8 cellular contexts compared by ENCODE assay signal in genomic region chr10:124918906-124919305, GRCh38. TPM values are rescaled to one million over a fixed set of nuclear protein-coding genes. Genes with fewer than 3 reads are reported as not detected.
DNase-seq lines count a peak whose midpoint lies in the region; ATAC-seq lines count a peak whose summit lies in the region.

No MANE protein-coding gene starts in this region.

- no peaks in the 10 kb centered on the region for H3K27me3 Mint-ChIP-seq in activated CD4-positive, alpha-beta T cell treated with anti-CD3 and anti-CD28 coated beads for 36 hours
- H3K27me3 Mint-ChIP-seq in activated T-helper 2 cell treated with anti-CD3 and anti-CD28 coated beads, Interferon-gamma antibody, Interleukin-2, Interleukin-4, amounts not matched to agents 10 μg/mL and 5 μg/mL and 100 μg/mL, durations not matched to agents 14 hours and 24 hours and 36 hours (ENCODE audit: low read depth) = no peaks in the 10 kb centered on the region

- POLR2A ChIA-PET in activated CD4-positive, alpha-beta T cell treated with anti-CD3 and anti-CD28 coated beads for 36 hours (lab: Charles Lee) = no interaction called here

- H3K4me1 Mint-ChIP-seq in activated CD4-positive, alpha-beta T cell treated with anti-CD3 and anti-CD28 coated beads for 36 hours = peaks cover 35% of the 10 kb centered on the region
- peaks cover 30% of the 10 kb centered on the region for H3K4me1 Mint-ChIP-seq in activated T-helper 2 cell treated with anti-CD3 and anti-CD28 coated beads, Interferon-gamma antibody, Interleukin-2, Interleukin-4, amounts not matched to agents 10 μg/mL and 5 μg/mL and 100 μg/mL, durations not matched to agents 14 hours and 24 hours and 36 hours (ENCODE audit: low read depth)

- CTCF ChIA-PET in activated CD4-positive, alpha-beta T cell treated with anti-CD3 and anti-CD28 coated beads for 36 hours (lab: Charles Lee) = interaction anchor here (0.7 kb wide), 1 partner anchor 116 kb away, joined by 3 read pairs; no protein-coding TSS in a partner anchor

- no peaks in the 10 kb centered on the region for H3K27me3 ChIP-seq in iPS-15b (ENCODE audit: control insufficient read depth, insufficient read depth, low read length)
- no peaks in the 10 kb centered on the region for H3K27me3 ChIP-seq in subcutaneous abdominal adipose tissue (ENCODE audit: control insufficient read depth in 5 of 5, insufficient read depth in 4 of 5, low read length in 5 of 5)

- H3K27ac Mint-ChIP-seq in activated CD4-positive, alpha-beta T cell treated with anti-CD3 and anti-CD28 coated beads for 36 hours = no peak overlapping the region
- H3K27ac Mint-ChIP-seq in activated T-helper 2 cell treated with anti-CD3 and anti-CD28 coated beads, Interferon-gamma antibody, Interleukin-2, Interleukin-4, amounts not matched to agents 10 μg/mL and 5 μg/mL and 100 μg/mL, durations not matched to agents 14 hours and 24 hours and 36 hours = no peak overlapping the region

- ATAC-seq in activated CD4-positive, alpha-beta T cell treated with anti-CD3 and anti-CD28 coated beads for 36 hours = no peak
- no peak for ATAC-seq in GM21529 (IDR thresholded peaks at IDR 0.05; ENCODE audit: unreplicated experiment)

- peaks cover 2% of the 10 kb centered on the region for H3K4me1 ChIP-seq in iPS-15b (ENCODE audit: control insufficient read depth, insufficient read depth, low read length)
- peaks cover 2 to 36% (median 31%) of the 10 kb centered on the region in 5 donors for H3K4me1 ChIP-seq in subcutaneous abdominal adipose tissue (ENCODE audit: control insufficient read depth in 5 of 5, insufficient read depth in 5 of 5, low read length in 5 of 5)

- peak overlapping the region; percentile 99 for H3K27ac ChIP-seq in subcutaneous abdominal adipose tissue (ENCODE audit: low read depth, low read length)

- H3K9me3 ChIP-seq in iPS-15b (ENCODE audit: control insufficient read depth, insufficient read depth, low read length) (no peaks in the 10 kb centered on the region), subcutaneous abdominal adipose tissue (ENCODE audit: control insufficient read depth in 5 of 5, low read length in 5 of 5) (no peaks in the 10 kb centered on the region)

- peaks cover 4% of the 10 kb centered on the region for H3K36me3 Mint-ChIP-seq in activated CD4-positive, alpha-beta T cell treated with anti-CD3 and anti-CD28 coated beads for 36 hours (ENCODE audit: low read depth)
- H3K36me3 Mint-ChIP-seq in activated T-helper 2 cell treated with anti-CD3 and anti-CD28 coated beads, Interferon-gamma antibody, Interleukin-2, Interleukin-4, amounts not matched to agents 10 μg/mL and 5 μg/mL and 100 μg/mL, durations not matched to agents 14 hours and 24 hours and 36 hours (ENCODE audit: low read depth) = no peaks in the 10 kb centered on the region

- H3K4me3 ChIP-seq in iPS-15b (ENCODE audit: low read depth, low read length) (peak overlapping the region; percentile 91), subcutaneous abdominal adipose tissue (ENCODE audit: low read depth in 1 of 5, low read length in 5 of 5) (peak overlapping the region in 1 of 5 donors; percentile 93)

- H3K4me3 Mint-ChIP-seq in activated CD4-positive, alpha-beta T cell treated with anti-CD3 and anti-CD28 coated beads for 36 hours = peak overlapping the region; percentile 92
- H3K4me3 Mint-ChIP-seq in activated T-helper 2 cell treated with anti-CD3 and anti-CD28 coated beads, Interferon-gamma antibody, Interleukin-2, Interleukin-4, amounts not matched to agents 10 μg/mL and 5 μg/mL and 100 μg/mL, durations not matched to agents 14 hours and 24 hours and 36 hours (ENCODE audit: low read depth) = peak overlapping the region; percentile 94

- no peak overlapping the region for H3K9ac ChIP-seq in iPS-15b (ENCODE audit: low read depth, low read length)
- H3K9ac ChIP-seq in subcutaneous abdominal adipose tissue (ENCODE audit: low read length in 5 of 5) = no peak overlapping the region

- H3K36me3 ChIP-seq in iPS-15b (ENCODE audit: control insufficient read depth, insufficient read depth, low read length) (peaks cover 2% of the 10 kb centered on the region), subcutaneous abdominal adipose tissue (ENCODE audit: control insufficient read depth in 5 of 5, insufficient read depth in 5 of 5, low read length in 5 of 5) (peaks cover 0 to 4% (median 0%) of the 10 kb centered on the region in 5 donors)

- intact Hi-C loops in activated CD4-positive, alpha-beta T cell treated with anti-CD3 and anti-CD28 coated beads for 36 hours (cut with DNase I, micrococcal nuclease) = loop anchor here (5.0 to 10.0 kb wide), 5 partner anchors 38 to 1767 kb away; partner anchors contain the start of genes ABRAXAS2 (in 1 of the 2), BCCIP (in 1 of the 2), BUB3 (in 1 of the 2) and FAM53B (in 1 of the 2)
- intact Hi-C loops in activated T-helper 2 cell treated with anti-CD3 and anti-CD28 coated beads, Interferon-gamma antibody, Interleukin-2, Interleukin-4, amounts not matched to agents 10 μg/mL and 5 μg/mL and 100 μg/mL, durations not matched to agents 14 hours and 24 hours and 36 hours (cut with micrococcal nuclease) = loop anchor here (5.0 to 10.0 kb wide), 5 partner anchors 174 to 1767 kb away; partner anchors contain the start of genes BCCIP, BUB3, FAM53B and LHPP

- no peaks in the 10 kb centered on the region for H3K9me3 Mint-ChIP-seq in activated CD4-positive, alpha-beta T cell treated with anti-CD3 and anti-CD28 coated beads for 36 hours (ENCODE audit: low read depth)
- no peaks in the 10 kb centered on the region for H3K9me3 Mint-ChIP-seq in activated T-helper 2 cell treated with anti-CD3 and anti-CD28 coated beads, Interferon-gamma antibody, Interleukin-2, Interleukin-4, amounts not matched to agents 10 μg/mL and 5 μg/mL and 100 μg/mL, durations not matched to agents 14 hours and 24 hours and 36 hours

- no peak for DNase-seq in activated CD4-positive, alpha-beta T cell treated with anti-CD3 and anti-CD28 coated beads for 36 hours
- no peak for DNase-seq in activated CD4-positive, alpha-beta T cell treated with anti-CD3 and anti-CD28 coated beads, Interleukin-2, amount 50 U/mL, for 4 hours
- no peak for DNase-seq in activated T-helper 2 cell treated with anti-CD3 and anti-CD28 coated beads, Interferon-gamma antibody, Interleukin-2, Interleukin-4, amounts not matched to agents 10 μg/mL and 5 μg/mL and 100 μg/mL, durations not matched to agents 14 hours and 24 hours and 36 hours (ENCODE audit: low spot score)
- DNase-seq in NCI-H2196 (lab: John Stamatoyannopoulos, UW; ENCODE audit: unreplicated experiment) (no peak), SHP77 treated with DMSO at 0.1 percent for 48 hours (lab: John Stamatoyannopoulos, UW) (no peak)

RNA-seq across cellular contexts. Expression of gene ZRANB1, which starts 23.0 kb away (rescaled TPM):
- total RNA-seq in activated CD4-positive, alpha-beta T cell treated with anti-CD3 and anti-CD28 coated beads for 36 hours = 10 to 100 TPM in 1 of 2 experiments, 1 to 10 TPM in 1; 8.4 to 10.4 TPM
- 12.1 and 13.4 TPM in 2 replicates for total RNA-seq in activated T-helper 2 cell treated with anti-CD3 and anti-CD28 coated beads, Interferon-gamma antibody, Interleukin-2, Interleukin-4, amounts not matched to agents 10 μg/mL and 5 μg/mL and 100 μg/mL, durations not matched to agents 14 hours and 24 hours and 36 hours
